Comparison of ENCODE assay signal across 8 cellular contexts in genomic region chr4:74932832-74933561, GRCh38. TPM values are rescaled to one million over a fixed set of nuclear protein-coding genes. Genes with fewer than 3 reads are reported as not detected.
DNase-seq lines count a peak whose midpoint lies in the region; ATAC-seq and TF ChIP-seq lines count a peak whose summit lies in the region.

PARM1 (plus strand) TSS chr4:74933116; CDS start chr4:74933328, 212 bp downstream.

- H3K9me3 ChIP-seq in tibial nerve = no peaks in the 10 kb centered on the region

- no peaks in the 10 kb centered on the region for H3K9me3 Mint-ChIP-seq in activated T-cell treated with anti-CD3 and anti-CD28 coated beads, Interleukin-2, amount 50 U/mL, for 24 hours
- H3K9me3 Mint-ChIP-seq in natural killer cell treated with Interleukin-12 subunit alpha and Interleukin-12 subunit beta and Interleukin-15 and Interleukin-18, amount 100 ng/mL, for 72 hours = peaks cover 3% of the 10 kb centered on the region

- peaks cover 0 to 29% (median 2%) of the 10 kb centered on the region in 4 donors for H3K4me1 ChIP-seq in tibial nerve

- peak within 1 kb of the TSS; percentile 63 for H3K4me3 ChIP-seq in fibroblast of villous mesenchyme (ENCODE audit: low read depth, low read length)
- peak within 1 kb of the TSS; percentile 34 to 65 (median 52) for H3K4me3 ChIP-seq in tibial nerve

- H3K36me3 ChIP-seq in tibial nerve = no peaks in the 10 kb centered on the region

- H3K27ac ChIP-seq in tibial nerve = peak within 1 kb of the TSS in 3 of 4 donors; percentile 20 to 56 (median 50)

- peak in 1 of 2 donors; percentile 30 for TF ChIP-seq POLR2A in tibial nerve (IDR thresholded peaks at IDR 0.05)

- H3K27me3 Mint-ChIP-seq in activated T-cell treated with anti-CD3 and anti-CD28 coated beads, Interleukin-2, amount 50 U/mL, for 24 hours = peaks cover 75% of the 10 kb centered on the region
- H3K27me3 Mint-ChIP-seq in natural killer cell treated with Interleukin-12 subunit alpha and Interleukin-12 subunit beta and Interleukin-15 and Interleukin-18, amount 100 ng/mL, for 72 hours = peaks cover 31 to 41% of the 10 kb centered on the region in 2 donors

- peak in 13 of 14 donors; percentile 15 to 87 (median 65) for DNase-seq in C1 segment of cervical spinal cord (lab: John Stamatoyannopoulos, UW)
- peak; percentile 57 for DNase-seq in NCI-H2196 treated with DMSO at 0.1 percent for 48 hours (lab: John Stamatoyannopoulos, UW; ENCODE audit: unreplicated experiment)
- DNase-seq in activated T-cell treated with anti-CD3 and anti-CD28 coated beads, Interleukin-2, amount 50 U/mL, for 24 hours = peak; percentile 37
- DNase-seq in fibroblast of villous mesenchyme (ENCODE audit: low read depth) = peak; percentile 82
- no peak for DNase-seq in natural killer cell treated with Interleukin-12 subunit alpha and Interleukin-12 subunit beta and Interleukin-15 and Interleukin-18, amount 100 ng/mL, for 72 hours (ENCODE audit: low spot score)
- DNase-seq in tibial nerve (ENCODE audit: low spot score in 2 of 2) = peak; percentile 59 to 63

- H3K27me3 ChIP-seq in tibial nerve = peaks cover 0 to 33% of the 10 kb centered on the region in 2 donors

- peak within 1 kb of the TSS; percentile 55 for H3K4me3 Mint-ChIP-seq in activated T-cell treated with anti-CD3 and anti-CD28 coated beads, Interleukin-2, amount 50 U/mL, for 24 hours
- peak within 1 kb of the TSS; percentile 55 for H3K4me3 Mint-ChIP-seq in natural killer cell treated with Interleukin-12 subunit alpha and Interleukin-12 subunit beta and Interleukin-15 and Interleukin-18, amount 100 ng/mL, for 72 hours

- H3K4me1 Mint-ChIP-seq in activated T-cell treated with anti-CD3 and anti-CD28 coated beads, Interleukin-2, amount 50 U/mL, for 24 hours (ENCODE audit: low read depth) = peaks cover 15% of the 10 kb centered on the region
- peaks cover 2 to 4% of the 10 kb centered on the region in 2 donors for H3K4me1 Mint-ChIP-seq in natural killer cell treated with Interleukin-12 subunit alpha and Interleukin-12 subunit beta and Interleukin-15 and Interleukin-18, amount 100 ng/mL, for 72 hours (ENCODE audit: low read depth in 2 of 2)

- no peak for TF ChIP-seq EP300 in tibial nerve (IDR thresholded peaks at IDR 0.05)

- ATAC-seq in GM18870 (IDR thresholded peaks at IDR 0.05; ENCODE audit: unreplicated experiment) (peak; percentile 58), HG03066 (IDR thresholded peaks at IDR 0.05; ENCODE audit: low read depth, unreplicated experiment) (peak; percentile 78)
- peak; percentile 75 for ATAC-seq in natural killer cell treated with Interleukin-12 subunit alpha and Interleukin-12 subunit beta and Interleukin-15 and Interleukin-18, amount 100 ng/mL, for 72 hours

- H3K36me3 Mint-ChIP-seq in activated T-cell treated with anti-CD3 and anti-CD28 coated beads, Interleukin-2, amount 50 U/mL, for 24 hours (ENCODE audit: low read depth) = no peaks in the 10 kb centered on the region
- H3K36me3 Mint-ChIP-seq in natural killer cell treated with Interleukin-12 subunit alpha and Interleukin-12 subunit beta and Interleukin-15 and Interleukin-18, amount 100 ng/mL, for 72 hours = peaks cover 4% of the 10 kb centered on the region

- H3K27ac Mint-ChIP-seq in activated T-cell treated with anti-CD3 and anti-CD28 coated beads, Interleukin-2, amount 50 U/mL, for 24 hours = no peak within 1 kb of the TSS
- no peak within 1 kb of the TSS for H3K27ac Mint-ChIP-seq in natural killer cell treated with Interleukin-12 subunit alpha and Interleukin-12 subunit beta and Interleukin-15 and Interleukin-18, amount 100 ng/mL, for 72 hours

- 0 to 1% methylated on average over 15 to 27 of the region's 64 CpGs for WGBS in tibial nerve, 2 donors

- peak; percentile 72 for TF ChIP-seq CTCF in fibroblast of villous mesenchyme (IDR thresholded peaks at IDR 0.05; ENCODE audit: insufficient read depth, low read depth, low read length)
- peak; percentile 47 to 59 (median 53) for TF ChIP-seq CTCF in tibial nerve (IDR thresholded peaks at IDR 0.05)

RNA-seq across cellular contexts. Expression of gene PARM1, which starts in this region (rescaled TPM):
- 0.86 and 1.3 TPM in 2 replicates for total RNA-seq in fibroblast of villous mesenchyme
- under 1 TPM in 1 of 2 donors, not detected in 1; 0.39 TPM for total RNA-seq in natural killer cell treated with Interleukin-12 subunit alpha and Interleukin-12 subunit beta and Interleukin-15 and Interleukin-18, amount 100 ng/mL, for 72 hours
- total RNA-seq in tibial nerve = 10 to 100 TPM; 10.0 to 23.8 (median 20.9) TPM

Comparison
In these comparisons a context has a peak if more than half of its experiments do, and no peak if none do; other contexts are left out.
1. Peak in ATAC-seq in natural killer cell treated with Interleukin-12 subunit alpha and Interleukin-12 subunit beta and Interleukin-15 and Interleukin-18, amount 100 ng/mL, for 72 hours; RNA of the gene not detected or under 1 TPM.